Comparison of ENCODE assay signal across 1 cellular context in genomic region chr2:47658646-47659320, GRCh38.
TF ChIP-seq lines count a peak whose summit lies in the region.

No MANE protein-coding gene starts in this region.

TF ChIP-seq in HepG2, 621 proteins besides CTCF, POLR2A, EP300 and RAD21 (continued from another document):
- TF ChIP-seq ZBTB40 (IDR thresholded peaks at IDR 0.05): no peak
- TF ChIP-seq ZBTB40 (CRISPR knock-in tag; IDR thresholded peaks at IDR 0.05): no peak
- no peak for TF ChIP-seq REPIN1 (CRISPR knock-in tag; IDR thresholded peaks at IDR 0.05; ENCODE audit: borderline replicate concordance, low read depth)
- TF ChIP-seq CREB1 (IDR thresholded peaks at IDR 0.05): peak; percentile 47; the same call in 1 of the 2 replicates
- TF ChIP-seq CREB1 (CRISPR knock-in tag; IDR thresholded peaks at IDR 0.05): no peak
- no peak for TF ChIP-seq MTERF4 (CRISPR knock-in tag; IDR thresholded peaks at IDR 0.05)
